ENCODE assay signal across 18 cellular contexts in genomic region chr15:88344786-88345185, GRCh38.
DNase-seq lines count a peak whose midpoint lies in the region; TF ChIP-seq lines count a peak whose summit lies in the region.
"Had no signal": no experiment of that assay in that cellular context is flagged by ENCODE, and none has a peak within 500 bp of the region (broad histone marks: within the 10 kb centered on the region; RNA-seq: fewer than 3 reads in every experiment).

No MANE protein-coding gene starts in this region.

- TF ChIP-seq CTCF in AG10803 (conservative IDR thresholded peaks at IDR 0.05; ENCODE audit: low read length) (no peak), hepatocyte (IDR thresholded peaks at IDR 0.05; ENCODE audit: poor library complexity) (no peak)

- no peaks in the 10 kb centered on the region for H3K9me3 ChIP-seq in GM23248 (ENCODE audit: low read depth)
- no peaks in the 10 kb centered on the region for H3K9me3 ChIP-seq in hepatocyte (ENCODE audit: low read depth)
- H3K9me3 ChIP-seq: BE2C, HAP-1 had no signal

- 24 to 50% methylated on average over 2 of the region's 2 CpGs for WGBS in GM23248 (ENCODE audit: low coverage in 1 of 2, low lambda C conversion rate in 2 of 2, missing lambda C conversion rate in 2 of 2), 2 experiments
- 76% methylated on average over 2 of the region's 2 CpGs for WGBS in hepatocyte (ENCODE audit: low lambda C conversion rate, missing lambda C conversion rate)

- H3K36me3 ChIP-seq in GM23248 (ENCODE audit: low read depth) (no peaks in the 10 kb centered on the region), hepatocyte (replicated peaks; ENCODE audit: insufficient read depth, low read depth) (no peaks in the 10 kb centered on the region)
- H3K36me3 ChIP-seq: BE2C; BLaER1 treated with 17β-estradiol and CSF1 and Interleukin-3, amounts not matched to agents 10 nM and 100 nM; HAP-1 had no signal

- H3K4me3 ChIP-seq in AG10803 (ENCODE audit: low read length), result no peak overlapping the region
- no peak overlapping the region for H3K4me3 ChIP-seq in GM23248
- no peak overlapping the region for H3K4me3 ChIP-seq in hepatocyte
- H3K4me3 ChIP-seq: BLaER1 treated with 17β-estradiol and CSF1 and Interleukin-3, amounts not matched to agents 10 nM and 100 nM; HAP-1 had no signal

- H3K79me2 ChIP-seq in GM23248 (ENCODE audit: insufficient read depth), result no peaks in the 10 kb centered on the region
- no peaks in the 10 kb centered on the region for H3K79me2 ChIP-seq in hepatocyte

- no peaks in the 10 kb centered on the region for H3K9me2 ChIP-seq in GM23248 (ENCODE audit: insufficient read depth)
- no peaks in the 10 kb centered on the region for H3K9me2 ChIP-seq in hepatocyte (replicated peaks; ENCODE audit: insufficient read depth)

- DNase-seq in AG10803 (ENCODE audit: low read depth) (peak; percentile 48), GM23248 (peak; percentile 19), hepatocyte (ENCODE audit: low spot score) (peak; percentile 15), NCI-H2227 treated with DMSO at 0.1 percent for 48 hours (lab: John Stamatoyannopoulos, UW) (no peak), cerebellar cortex (ENCODE audit: low spot score) (no peak), A172 (ENCODE audit: low spot score) (no peak)
- DNase-seq: 8988T; AML-193; BE2C; CD4-positive, alpha-beta T cell; CD8-positive, alpha-beta memory T cell; DMS 273 treated with DMSO at 0.1 percent for 48 hours; DMS79; GF-D8; GOT3; HFFc6 had no signal

- in situ Hi-C loops in GM23248 (cut with MboI), result no loop called here

- no peak overlapping the region for H3K27ac ChIP-seq in GM23248
- no peak overlapping the region for H3K27ac ChIP-seq in hepatocyte
- H3K27ac ChIP-seq: BLaER1 treated with 17β-estradiol and CSF1 and Interleukin-3, amounts not matched to agents 10 nM and 100 nM had no signal

- H2AFZ ChIP-seq in GM23248, result no peak overlapping the region
- no peak overlapping the region for H2AFZ ChIP-seq in hepatocyte

- H3K4me2 ChIP-seq in GM23248 (ENCODE audit: unreplicated experiment) (no peak overlapping the region), hepatocyte (no peak overlapping the region)
- H3K4me2 ChIP-seq: BLaER1 treated with 17β-estradiol and CSF1 and Interleukin-3, amounts not matched to agents 10 nM and 100 nM had no signal

- H4K20me1 ChIP-seq in GM23248 (ENCODE audit: insufficient read depth) (no peaks in the 10 kb centered on the region), hepatocyte (ENCODE audit: insufficient read depth, poor library complexity, severe bottlenecking) (no peaks in the 10 kb centered on the region)
- H4K20me1 ChIP-seq: BLaER1 treated with 17β-estradiol and CSF1 and Interleukin-3, amounts not matched to agents 10 nM and 100 nM had no signal

- H3K9ac ChIP-seq in GM23248, result no peak overlapping the region
- H3K9ac ChIP-seq: BLaER1 treated with 17β-estradiol and CSF1 and Interleukin-3, amounts not matched to agents 10 nM and 100 nM had no signal

- peaks cover 11% of the 10 kb centered on the region; the same call in 1 of the 2 replicates for H3K27me3 ChIP-seq in GM23248 (replicated peaks; ENCODE audit: insufficient read depth)
- no peaks in the 10 kb centered on the region for H3K27me3 ChIP-seq in hepatocyte
- H3K27me3 ChIP-seq: BE2C; BLaER1 treated with 17β-estradiol and CSF1 and Interleukin-3, amounts not matched to agents 10 nM and 100 nM had no signal

- peaks cover 4% of the 10 kb centered on the region for H3K4me1 ChIP-seq in GM23248 (ENCODE audit: insufficient read depth)
- no peaks in the 10 kb centered on the region for H3K4me1 ChIP-seq in hepatocyte (ENCODE audit: insufficient read depth)
- H3K4me1 ChIP-seq: BE2C, HAP-1 had no signal

- peaks cover 6% of the 10 kb centered on the region for H3F3A ChIP-seq in GM23248 (ENCODE audit: insufficient read depth)

Comparison
In these comparisons a context has a peak if more than half of its experiments do, and no peak if none do; other contexts are left out.
1. DNase-seq: peak in AG10803 (single experiment), GM23248 (single experiment) and hepatocyte (single experiment); none in NCI-H2227 treated with DMSO at 0.1 percent for 48 hours (single experiment), cerebellar cortex (single experiment) and A172 (single experiment).